ENCODE assay signal across 9 cellular contexts in the genomic region with DNA sequence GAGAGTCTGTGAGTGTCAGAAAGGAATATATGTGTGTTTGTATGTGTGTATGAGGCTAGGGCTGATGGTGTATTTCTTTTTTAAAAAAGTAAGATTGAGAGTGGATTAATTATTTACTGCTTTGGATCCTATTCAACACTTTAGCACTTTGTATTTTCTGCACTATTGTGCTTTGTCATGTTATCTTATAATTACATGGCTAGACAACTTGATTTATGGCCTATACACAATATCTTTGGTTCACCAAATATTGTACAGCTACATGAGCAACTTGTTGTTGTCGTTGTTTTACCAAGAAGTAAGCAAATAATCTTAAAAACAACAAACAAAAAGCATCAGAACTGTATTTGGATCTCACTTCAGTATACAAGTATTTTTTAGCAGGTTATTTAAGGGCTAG.
"Had no signal": no experiment of that assay in that cellular context is flagged by ENCODE, and none has a peak within 500 bp of the region (broad histone marks: within the 10 kb centered on the region; RNA-seq: fewer than 3 reads in every experiment).

No MANE protein-coding gene starts in this region.

- FAIRE-seq: H1, H54 had no signal

- H2AFZ ChIP-seq: GM23338 had no signal

- DNase-seq: H9, HCEC 1CT, IMR-90, KBM-7 had no signal

- ATAC-seq: GM23338 had no signal

- H3K27ac ChIP-seq: HL-60, KMS-11 had no signal

- H3K4me2 ChIP-seq: GM23338, KMS-11 had no signal

- H3K9ac ChIP-seq: KMS-11 had no signal

- H3K4me3 ChIP-seq: GM23338 had no signal
